ENCODE assay signal across 19 cellular contexts in the genomic region with DNA sequence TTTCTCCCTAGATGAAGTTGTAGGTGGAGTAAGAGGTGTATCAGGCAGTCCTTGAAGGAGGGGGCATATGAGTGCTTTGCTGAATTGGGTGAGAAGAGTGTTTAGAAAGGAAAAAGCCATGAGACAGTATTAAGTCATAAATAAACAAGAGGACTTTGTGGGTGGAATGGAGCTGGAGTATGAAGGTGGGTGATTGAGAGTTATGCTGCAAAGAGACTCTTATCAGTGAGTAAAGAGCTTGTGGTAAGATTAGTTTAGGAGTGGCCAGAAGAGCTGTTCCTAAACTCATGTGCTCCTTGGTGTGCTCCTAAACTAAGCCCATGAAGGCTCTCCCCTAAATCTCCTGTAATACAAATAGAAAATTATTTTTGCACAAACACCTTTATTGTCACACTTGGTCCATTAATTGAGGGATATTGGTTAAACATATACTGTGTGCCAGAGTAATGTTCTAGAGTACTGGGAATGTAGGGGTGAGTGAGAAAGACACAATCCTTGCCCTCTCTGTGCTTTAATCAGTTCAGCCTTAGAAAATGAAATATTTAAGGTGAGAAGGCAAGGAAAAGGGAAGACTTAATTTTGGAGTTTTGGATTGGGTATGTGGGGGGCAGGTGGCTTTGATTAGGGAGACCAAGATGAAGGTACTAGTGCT. TPM values are rescaled to one million over a fixed set of nuclear protein-coding genes. Genes with fewer than 3 reads are reported as not detected.
DNase-seq lines count a peak whose midpoint lies in the region; ATAC-seq and TF ChIP-seq lines count a peak whose summit lies in the region.
"Had no signal": no experiment of that assay in that cellular context is flagged by ENCODE, and none has a peak within 500 bp of the region (broad histone marks: within the 10 kb centered on the region; RNA-seq: fewer than 3 reads in every experiment).

No MANE protein-coding gene starts in this region.

- no peaks in the 10 kb centered on the region for H3F3A ChIP-seq in OCI-LY1 (ENCODE audit: insufficient read depth, low read length)

- H3K27ac Mint-ChIP-seq in naive B cell: peak overlapping the region in 4 of 6 donors; percentile 12 to 86 (median 18)
- no peak overlapping the region for H3K27ac Mint-ChIP-seq in stimulated activated naive B cell treated with anti-CD40 and anti-IgM and Interleukin-4, amounts not matched to agents 10 μg/mL and 1 μg/mL and 100 μg/mL, for 72 hours
- H3K27ac Mint-ChIP-seq: activated CD4-positive, alpha-beta memory T cell treated with anti-CD3 and anti-CD28 coated beads, Interleukin-2, amount 10 ng/mL, durations not matched to agents 7 days and 5 days; activated T-helper 1 cell treated with anti-CD3 and anti-CD28 coated beads, Interleukin-12 subunit alpha, Interleukin-12 subunit beta, Interleukin-2, Interleukin-4 antibody, amounts not matched to agents 30 ng/mL and 10 ng/mL and 1 ng/mL, durations not matched to agents 14 hours and 24 hours and 36 hours had no signal

- H3K4me3 ChIP-seq in OCI-LY1 (ENCODE audit: low read depth, low read length, poor library complexity, severe bottlenecking) (no peak overlapping the region), choroid plexus epithelial cell (ENCODE audit: low read depth, low read length) (no peak overlapping the region)
- H3K4me3 ChIP-seq: colonic mucosa, gastroesophageal sphincter, MG63, SK-N-MC had no signal

- peak overlapping the region; percentile 20 for H3K27ac ChIP-seq in OCI-LY1 (ENCODE audit: low read depth, low read length, poor library complexity, severe bottlenecking)
- H3K27ac ChIP-seq: colonic mucosa, gastroesophageal sphincter, SK-N-MC had no signal

- H3K79me2 ChIP-seq in OCI-LY1 (ENCODE audit: insufficient read depth, low read length): peaks cover 84% of the 10 kb centered on the region

- TF ChIP-seq CTCF in OCI-LY1 (IDR thresholded peaks at IDR 0.05; ENCODE audit: low read length) (no peak), choroid plexus epithelial cell (conservative IDR thresholded peaks at IDR 0.05; ENCODE audit: low read depth, low read length) (no peak)

- H3K9me2 ChIP-seq in OCI-LY1 (ENCODE audit: low read depth, low read length): no peaks in the 10 kb centered on the region

- H3K4me3 Mint-ChIP-seq in naive B cell: peak overlapping the region in 1 of 8 donors; percentile 7
- no peak overlapping the region for H3K4me3 Mint-ChIP-seq in stimulated activated naive B cell treated with anti-CD40 and anti-IgM and Interleukin-4, amounts not matched to agents 10 μg/mL and 1 μg/mL and 100 μg/mL, for 72 hours
- H3K4me3 Mint-ChIP-seq: activated CD4-positive, alpha-beta memory T cell treated with anti-CD3 and anti-CD28 coated beads, Interleukin-2, amount 10 ng/mL, durations not matched to agents 7 days and 5 days; activated T-helper 1 cell treated with anti-CD3 and anti-CD28 coated beads, Interleukin-12 subunit alpha, Interleukin-12 subunit beta, Interleukin-2, Interleukin-4 antibody, amounts not matched to agents 30 ng/mL and 10 ng/mL and 1 ng/mL, durations not matched to agents 14 hours and 24 hours and 36 hours had no signal

- ATAC-seq in naive B cell (ENCODE audit: low read depth in 2 of 2) (no peak), GM21717 (IDR thresholded peaks at IDR 0.05; ENCODE audit: unreplicated experiment) (no peak), HG02938 (IDR thresholded peaks at IDR 0.05; ENCODE audit: unreplicated experiment) (no peak)
- ATAC-seq in stimulated activated naive B cell treated with anti-CD40 and anti-IgM and Interleukin-4, amounts not matched to agents 10 μg/mL and 1 μg/mL and 100 μg/mL, for 72 hours (replicated peaks): no peak
- ATAC-seq: gastroesophageal sphincter had no signal

- H3K36me3 Mint-ChIP-seq in naive B cell: peaks cover 0 to 5% of the 10 kb centered on the region in 2 donors
- peaks cover 9 to 25% of the 10 kb centered on the region in 2 donors for H3K36me3 Mint-ChIP-seq in stimulated activated naive B cell treated with anti-CD40 and anti-IgM and Interleukin-4, amounts not matched to agents 10 μg/mL and 1 μg/mL and 100 μg/mL, for 72 hours

- DNase-seq in DMS79 treated with DMSO at 0.1 percent for 48 hours (lab: John Stamatoyannopoulos, UW): peak; percentile 87
- DNase-seq in choroid plexus epithelial cell (ENCODE audit: low read depth): peak; percentile 30
- no peak for DNase-seq in naive B cell
- no peak for DNase-seq in stimulated activated naive B cell treated with anti-CD40 and anti-IgM and Interleukin-4, amounts not matched to agents 10 μg/mL and 1 μg/mL and 100 μg/mL, for 72 hours
- DNase-seq in activated naive CD4-positive, alpha-beta T cell (lab: John Stamatoyannopoulos, UW): no peak
- DNase-seq: activated CD4-positive, alpha-beta memory T cell treated with anti-CD3 and anti-CD28 coated beads, Interleukin-2, amount 10 ng/mL, durations not matched to agents 7 days and 5 days; amygdala; colonic mucosa; H7; mammary epithelial cell; MG63; NCI-H1694 treated with DMSO at 0.1 percent for 48 hours had no signal

- peak overlapping the region; percentile 2; the same call in 1 of the 2 replicates for H3K4me2 ChIP-seq in OCI-LY1 (ENCODE audit: low read length)

- no peaks in the 10 kb centered on the region for H3K9me3 ChIP-seq in OCI-LY1 (ENCODE audit: low read length)
- H3K9me3 ChIP-seq: colonic mucosa, gastroesophageal sphincter had no signal

- H3K36me3 ChIP-seq in OCI-LY1 (ENCODE audit: insufficient read depth, low read length): peaks cover 12% of the 10 kb centered on the region
- H3K36me3 ChIP-seq: colonic mucosa, gastroesophageal sphincter, MG63 had no signal

- H4K20me1 ChIP-seq in OCI-LY1 (ENCODE audit: insufficient read depth, low read length): no peaks in the 10 kb centered on the region

- no peaks in the 10 kb centered on the region for H3K27me3 ChIP-seq in OCI-LY1 (ENCODE audit: insufficient read depth, low read length)
- H3K27me3 ChIP-seq: colonic mucosa, gastroesophageal sphincter, MG63 had no signal

- no peaks in the 10 kb centered on the region for H3K9me3 Mint-ChIP-seq in naive B cell
- H3K9me3 Mint-ChIP-seq in stimulated activated naive B cell treated with anti-CD40 and anti-IgM and Interleukin-4, amounts not matched to agents 10 μg/mL and 1 μg/mL and 100 μg/mL, for 72 hours: peaks cover 0 to 4% of the 10 kb centered on the region in 2 donors
- H3K9me3 Mint-ChIP-seq: activated CD4-positive, alpha-beta memory T cell treated with anti-CD3 and anti-CD28 coated beads, Interleukin-2, amount 10 ng/mL, durations not matched to agents 7 days and 5 days; activated T-helper 1 cell treated with anti-CD3 and anti-CD28 coated beads, Interleukin-12 subunit alpha, Interleukin-12 subunit beta, Interleukin-2, Interleukin-4 antibody, amounts not matched to agents 30 ng/mL and 10 ng/mL and 1 ng/mL, durations not matched to agents 14 hours and 24 hours and 36 hours had no signal

- no peak overlapping the region for H2AFZ ChIP-seq in OCI-LY1 (ENCODE audit: low read length)

- H3K9ac ChIP-seq in OCI-LY1 (ENCODE audit: low read length): no peak overlapping the region

- peaks cover 29% of the 10 kb centered on the region for H3K4me1 ChIP-seq in OCI-LY1 (ENCODE audit: insufficient read depth, low read length, severe bottlenecking)

- H3K4me1 Mint-ChIP-seq in naive B cell: peaks cover 44 to 62% (median 50%) of the 10 kb centered on the region in 3 donors
- peaks cover 35 to 47% of the 10 kb centered on the region in 2 donors for H3K4me1 Mint-ChIP-seq in stimulated activated naive B cell treated with anti-CD40 and anti-IgM and Interleukin-4, amounts not matched to agents 10 μg/mL and 1 μg/mL and 100 μg/mL, for 72 hours

- H3K27me3 Mint-ChIP-seq in naive B cell: no peaks in the 10 kb centered on the region
- H3K27me3 Mint-ChIP-seq in stimulated activated naive B cell treated with anti-CD40 and anti-IgM and Interleukin-4, amounts not matched to agents 10 μg/mL and 1 μg/mL and 100 μg/mL, for 72 hours: no peaks in the 10 kb centered on the region
- H3K27me3 Mint-ChIP-seq: activated CD4-positive, alpha-beta memory T cell treated with anti-CD3 and anti-CD28 coated beads, Interleukin-2, amount 10 ng/mL, durations not matched to agents 7 days and 5 days had no signal

RNA-seq across cellular contexts. Expression of gene CHPT1, which starts 9.8 kb away (rescaled TPM):
- polyA plus RNA-seq in naive B cell (ENCODE audit: low read depth in 6 of 6): 100 to 1,000 TPM in 3 of 6 donors, 10 to 100 TPM in 3; 88.3 to 185 (median 105) TPM

RNA-seq across cellular contexts. Expression of gene SYCP3, which starts 32.0 kb away (rescaled TPM):
- 1 to 10 TPM in 1 of 6 donors, under 1 TPM in 5; 0.74 to 1.6 (median 0.78) TPM for polyA plus RNA-seq in naive B cell (ENCODE audit: low read depth in 6 of 6)
- polyA plus RNA-seq: endothelial cell of umbilical vein, mammary epithelial cell had no signal

Comparison
In these comparisons a context has a peak if more than half of its experiments do, and no peak if none do; other contexts are left out.
1. DNase-seq: peak in DMS79 treated with DMSO at 0.1 percent for 48 hours (single experiment) and choroid plexus epithelial cell (single experiment); none in naive B cell (single experiment), stimulated activated naive B cell treated with anti-CD40 and anti-IgM and Interleukin-4, amounts not matched to agents 10 μg/mL and 1 μg/mL and 100 μg/mL, for 72 hours (single experiment) and activated naive CD4-positive, alpha-beta T cell (0 of 4).